Comparison of ENCODE assay signal across 1 cellular context in the genomic region with DNA sequence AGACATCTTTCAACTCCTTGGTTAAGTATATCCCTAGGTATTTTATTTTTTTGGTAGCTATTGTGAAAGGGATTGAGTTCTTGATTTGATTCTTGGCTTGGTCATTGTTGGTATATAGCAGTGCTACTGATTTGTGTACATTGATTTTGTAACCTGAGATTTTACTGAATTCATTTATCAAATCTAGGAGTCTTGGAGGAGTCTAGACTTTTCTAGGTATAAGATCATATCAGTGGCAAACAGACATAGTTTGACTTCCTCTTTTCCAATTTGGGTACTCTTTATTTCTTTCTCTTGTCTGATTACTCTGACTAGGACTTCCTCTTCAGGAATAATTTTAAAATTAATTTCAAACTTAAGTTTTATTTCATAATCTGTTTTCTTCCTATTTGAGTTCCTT.
TF ChIP-seq lines count a peak whose summit lies in the region.

No MANE protein-coding gene starts in this region.

TF ChIP-seq in K562, 482 proteins besides CTCF, POLR2A, EP300 and RAD21 (continued from another document):
- TF ChIP-seq, protein P1, sequence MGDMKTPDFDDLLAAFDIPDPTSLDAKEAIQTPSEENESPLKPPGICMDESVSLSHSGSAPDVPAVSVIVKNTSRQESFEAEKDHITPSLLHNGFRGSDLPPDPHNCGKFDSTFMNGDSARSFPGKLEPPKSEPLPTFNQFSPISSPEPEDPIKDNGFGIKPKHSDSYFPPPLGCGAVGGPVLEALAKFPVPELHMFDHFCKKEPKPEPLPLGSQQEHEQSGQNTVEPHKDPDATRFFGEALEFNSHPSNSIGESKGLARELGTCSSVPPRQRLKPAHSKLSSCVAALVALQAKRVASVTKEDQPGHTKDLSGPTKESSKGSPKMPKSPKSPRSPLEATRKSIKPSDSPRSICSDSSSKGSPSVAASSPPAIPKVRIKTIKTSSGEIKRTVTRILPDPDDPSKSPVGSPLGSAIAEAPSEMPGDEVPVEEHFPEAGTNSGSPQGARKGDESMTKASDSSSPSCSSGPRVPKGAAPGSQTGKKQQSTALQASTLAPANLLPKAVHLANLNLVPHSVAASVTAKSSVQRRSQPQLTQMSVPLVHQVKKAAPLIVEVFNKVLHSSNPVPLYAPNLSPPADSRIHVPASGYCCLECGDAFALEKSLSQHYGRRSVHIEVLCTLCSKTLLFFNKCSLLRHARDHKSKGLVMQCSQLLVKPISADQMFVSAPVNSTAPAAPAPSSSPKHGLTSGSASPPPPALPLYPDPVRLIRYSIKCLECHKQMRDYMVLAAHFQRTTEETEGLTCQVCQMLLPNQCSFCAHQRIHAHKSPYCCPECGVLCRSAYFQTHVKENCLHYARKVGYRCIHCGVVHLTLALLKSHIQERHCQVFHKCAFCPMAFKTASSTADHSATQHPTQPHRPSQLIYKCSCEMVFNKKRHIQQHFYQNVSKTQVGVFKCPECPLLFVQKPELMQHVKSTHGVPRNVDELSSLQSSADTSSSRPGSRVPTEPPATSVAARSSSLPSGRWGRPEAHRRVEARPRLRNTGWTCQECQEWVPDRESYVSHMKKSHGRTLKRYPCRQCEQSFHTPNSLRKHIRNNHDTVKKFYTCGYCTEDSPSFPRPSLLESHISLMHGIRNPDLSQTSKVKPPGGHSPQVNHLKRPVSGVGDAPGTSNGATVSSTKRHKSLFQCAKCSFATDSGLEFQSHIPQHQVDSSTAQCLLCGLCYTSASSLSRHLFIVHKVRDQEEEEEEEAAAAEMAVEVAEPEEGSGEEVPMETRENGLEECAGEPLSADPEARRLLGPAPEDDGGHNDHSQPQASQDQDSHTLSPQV (IDR thresholded peaks at IDR 0.05), result no peak
- TF ChIP-seq MCM5 (IDR thresholded peaks at IDR 0.05; ENCODE audit: low read depth) (no peak), CBFA2T3 (IDR thresholded peaks at IDR 0.05) (peak; percentile 44; the same call in 1 of the 2 replicates), MEIS2 (IDR thresholded peaks at IDR 0.05; ENCODE audit: partially characterized antibody) (peak; percentile 60), KDM1A (IDR thresholded peaks at IDR 0.05) (peak; percentile 81 to 87), ZFP36 (IDR thresholded peaks at IDR 0.05; ENCODE audit: low read depth, low read length, partially characterized antibody) (no peak), EGR1 (conservative IDR thresholded peaks at IDR 0.05) (no peak), CCNT2 (IDR thresholded peaks at IDR 0.05; ENCODE audit: borderline replicate concordance, extremely low read depth, insufficient read length, low read depth, low read length) (no peak), FOXM1 (IDR thresholded peaks at IDR 0.05; ENCODE audit: low read depth) (no peak), FOXM1 (CRISPR knock-in tag; IDR thresholded peaks at IDR 0.05; ENCODE audit: low read depth) (no peak), SOX6 (IDR thresholded peaks at IDR 0.05) (no peak; the same call in 1 of the 2 replicates), ARHGAP35 (IDR thresholded peaks at IDR 0.05; ENCODE audit: partially characterized antibody) (no peak), WHSC1 (IDR thresholded peaks at IDR 0.05; ENCODE audit: low read length) (no peak), BACH1 (tag; IDR thresholded peaks at IDR 0.05) (no peak), HDAC3 (IDR thresholded peaks at IDR 0.05; ENCODE audit: borderline replicate concordance, partially characterized antibody) (peak; percentile 40), SMARCC2 (IDR thresholded peaks at IDR 0.05; ENCODE audit: low read depth) (peak; percentile 35; the same call in 1 of the 2 replicates), HDAC1 (IDR thresholded peaks at IDR 0.05) (peak in 1 of 2 experiments; percentile 75; a peak in 1 of 4 replicates), NCOR1 (IDR thresholded peaks at IDR 0.05) (peak; percentile 43), HEY1 (CRISPR knock-in tag; IDR thresholded peaks at IDR 0.05; ENCODE audit: borderline replicate concordance) (no peak), ZNF253 (CRISPR knock-in tag; conservative IDR thresholded peaks at IDR 0.05) (no peak), SAFB (IDR thresholded peaks at IDR 0.05; ENCODE audit: borderline replicate concordance, low read depth, low read length) (no peak), KLF13 (tag; IDR thresholded peaks at IDR 0.05; ENCODE audit: borderline replicate concordance, low read depth) (no peak), TCF3 (CRISPR knock-in tag; IDR thresholded peaks at IDR 0.05) (no peak), TEAD4 (IDR thresholded peaks at IDR 0.05; ENCODE audit: low read length) (peak; percentile 64; the same call in 1 of the 2 replicates), TEAD4 (CRISPR knock-in tag; IDR thresholded peaks at IDR 0.05; ENCODE audit: borderline replicate concordance) (no peak), TAL1 (IDR thresholded peaks at IDR 0.05) (peak; percentile 55; the same call in 1 of the 2 replicates), TAF7 (tag; IDR thresholded peaks at IDR 0.05) (no peak), SP1 (CRISPR knock-in tag; IDR thresholded peaks at IDR 0.05) (no peak), SMAD4 (CRISPR knock-in tag; conservative IDR thresholded peaks at IDR 0.05) (peak; percentile 91), KLF6 (CRISPR knock-in tag; IDR thresholded peaks at IDR 0.05; ENCODE audit: borderline replicate concordance) (no peak)
- TF ChIP-seq, protein P2, sequence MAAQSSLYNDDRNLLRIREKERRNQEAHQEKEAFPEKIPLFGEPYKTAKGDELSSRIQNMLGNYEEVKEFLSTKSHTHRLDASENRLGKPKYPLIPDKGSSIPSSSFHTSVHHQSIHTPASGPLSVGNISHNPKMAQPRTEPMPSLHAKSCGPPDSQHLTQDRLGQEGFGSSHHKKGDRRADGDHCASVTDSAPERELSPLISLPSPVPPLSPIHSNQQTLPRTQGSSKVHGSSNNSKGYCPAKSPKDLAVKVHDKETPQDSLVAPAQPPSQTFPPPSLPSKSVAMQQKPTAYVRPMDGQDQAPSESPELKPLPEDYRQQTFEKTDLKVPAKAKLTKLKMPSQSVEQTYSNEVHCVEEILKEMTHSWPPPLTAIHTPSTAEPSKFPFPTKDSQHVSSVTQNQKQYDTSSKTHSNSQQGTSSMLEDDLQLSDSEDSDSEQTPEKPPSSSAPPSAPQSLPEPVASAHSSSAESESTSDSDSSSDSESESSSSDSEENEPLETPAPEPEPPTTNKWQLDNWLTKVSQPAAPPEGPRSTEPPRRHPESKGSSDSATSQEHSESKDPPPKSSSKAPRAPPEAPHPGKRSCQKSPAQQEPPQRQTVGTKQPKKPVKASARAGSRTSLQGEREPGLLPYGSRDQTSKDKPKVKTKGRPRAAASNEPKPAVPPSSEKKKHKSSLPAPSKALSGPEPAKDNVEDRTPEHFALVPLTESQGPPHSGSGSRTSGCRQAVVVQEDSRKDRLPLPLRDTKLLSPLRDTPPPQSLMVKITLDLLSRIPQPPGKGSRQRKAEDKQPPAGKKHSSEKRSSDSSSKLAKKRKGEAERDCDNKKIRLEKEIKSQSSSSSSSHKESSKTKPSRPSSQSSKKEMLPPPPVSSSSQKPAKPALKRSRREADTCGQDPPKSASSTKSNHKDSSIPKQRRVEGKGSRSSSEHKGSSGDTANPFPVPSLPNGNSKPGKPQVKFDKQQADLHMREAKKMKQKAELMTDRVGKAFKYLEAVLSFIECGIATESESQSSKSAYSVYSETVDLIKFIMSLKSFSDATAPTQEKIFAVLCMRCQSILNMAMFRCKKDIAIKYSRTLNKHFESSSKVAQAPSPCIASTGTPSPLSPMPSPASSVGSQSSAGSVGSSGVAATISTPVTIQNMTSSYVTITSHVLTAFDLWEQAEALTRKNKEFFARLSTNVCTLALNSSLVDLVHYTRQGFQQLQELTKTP (IDR thresholded peaks at IDR 0.05; ENCODE audit: low read depth in 1 of 2, partially characterized antibody in 2 of 2), result no peak
- TF ChIP-seq, protein P3, sequence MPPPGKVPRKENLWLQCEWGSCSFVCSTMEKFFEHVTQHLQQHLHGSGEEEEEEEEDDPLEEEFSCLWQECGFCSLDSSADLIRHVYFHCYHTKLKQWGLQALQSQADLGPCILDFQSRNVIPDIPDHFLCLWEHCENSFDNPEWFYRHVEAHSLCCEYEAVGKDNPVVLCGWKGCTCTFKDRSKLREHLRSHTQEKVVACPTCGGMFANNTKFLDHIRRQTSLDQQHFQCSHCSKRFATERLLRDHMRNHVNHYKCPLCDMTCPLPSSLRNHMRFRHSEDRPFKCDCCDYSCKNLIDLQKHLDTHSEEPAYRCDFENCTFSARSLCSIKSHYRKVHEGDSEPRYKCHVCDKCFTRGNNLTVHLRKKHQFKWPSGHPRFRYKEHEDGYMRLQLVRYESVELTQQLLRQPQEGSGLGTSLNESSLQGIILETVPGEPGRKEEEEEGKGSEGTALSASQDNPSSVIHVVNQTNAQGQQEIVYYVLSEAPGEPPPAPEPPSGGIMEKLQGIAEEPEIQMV (tag; conservative IDR thresholded peaks at IDR 0.05; ENCODE audit: low read depth), result no peak
- TF ChIP-seq, protein P4, sequence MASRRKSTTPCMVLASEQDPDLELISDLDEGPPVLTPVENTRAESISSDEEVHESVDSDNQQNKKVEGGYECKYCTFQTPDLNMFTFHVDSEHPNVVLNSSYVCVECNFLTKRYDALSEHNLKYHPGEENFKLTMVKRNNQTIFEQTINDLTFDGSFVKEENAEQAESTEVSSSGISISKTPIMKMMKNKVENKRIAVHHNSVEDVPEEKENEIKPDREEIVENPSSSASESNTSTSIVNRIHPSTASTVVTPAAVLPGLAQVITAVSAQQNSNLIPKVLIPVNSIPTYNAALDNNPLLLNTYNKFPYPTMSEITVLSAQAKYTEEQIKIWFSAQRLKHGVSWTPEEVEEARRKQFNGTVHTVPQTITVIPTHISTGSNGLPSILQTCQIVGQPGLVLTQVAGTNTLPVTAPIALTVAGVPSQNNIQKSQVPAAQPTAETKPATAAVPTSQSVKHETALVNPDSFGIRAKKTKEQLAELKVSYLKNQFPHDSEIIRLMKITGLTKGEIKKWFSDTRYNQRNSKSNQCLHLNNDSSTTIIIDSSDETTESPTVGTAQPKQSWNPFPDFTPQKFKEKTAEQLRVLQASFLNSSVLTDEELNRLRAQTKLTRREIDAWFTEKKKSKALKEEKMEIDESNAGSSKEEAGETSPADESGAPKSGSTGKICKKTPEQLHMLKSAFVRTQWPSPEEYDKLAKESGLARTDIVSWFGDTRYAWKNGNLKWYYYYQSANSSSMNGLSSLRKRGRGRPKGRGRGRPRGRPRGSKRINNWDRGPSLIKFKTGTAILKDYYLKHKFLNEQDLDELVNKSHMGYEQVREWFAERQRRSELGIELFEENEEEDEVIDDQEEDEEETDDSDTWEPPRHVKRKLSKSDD (conservative IDR thresholded peaks at IDR 0.05; ENCODE audit: low read length), result no peak
